ENCODE assay signal across 18 cellular contexts in the genomic region with DNA sequence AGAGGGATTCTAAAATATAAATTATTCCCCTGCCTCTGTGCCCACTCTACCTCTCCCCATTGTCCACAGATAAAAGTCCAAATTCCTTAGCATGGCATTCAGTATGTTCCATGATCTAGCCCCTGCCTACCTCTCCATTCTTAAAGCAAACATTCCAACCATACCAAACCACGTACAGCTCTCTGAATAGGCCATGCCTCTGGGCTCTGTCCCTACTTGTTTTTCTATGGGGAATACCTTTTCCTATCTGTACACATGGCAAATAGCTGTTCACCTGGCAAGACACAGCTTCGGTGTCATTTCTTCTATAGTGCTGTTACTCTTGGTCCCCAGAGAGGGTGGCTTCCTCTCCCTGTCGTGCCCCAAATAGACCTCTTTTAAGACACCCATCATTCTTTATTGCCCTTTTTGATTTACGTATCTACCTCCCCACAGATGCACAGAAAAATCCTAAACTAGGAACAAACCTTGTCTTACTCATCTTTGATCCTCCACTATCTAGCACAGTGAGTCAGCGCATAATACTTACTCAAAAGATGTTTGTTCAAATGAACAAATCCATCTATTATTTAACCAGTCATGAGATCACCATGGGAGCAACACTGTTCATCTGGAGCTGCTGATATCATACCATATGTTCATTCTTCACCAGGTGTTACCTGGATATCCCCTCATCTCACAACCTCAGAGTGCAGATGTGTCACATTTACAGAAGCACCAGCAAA.
DNase-seq lines count a peak whose midpoint lies in the region; ATAC-seq, FAIRE-seq and TF ChIP-seq lines count a peak whose summit lies in the region.
"Had no signal": no experiment of that assay in that cellular context is flagged by ENCODE, and none has a peak within 500 bp of the region (broad histone marks: within the 10 kb centered on the region; RNA-seq: fewer than 3 reads in every experiment).

No MANE protein-coding gene starts in this region.

- peaks cover 38% of the 10 kb centered on the region for H3K4me1 ChIP-seq in lower lobe of right lung
- H3K4me1 ChIP-seq: pancreas, uterus had no signal

- no peak for FAIRE-seq in bronchial epithelial cell (lab: Jason Lieb, UNC)
- FAIRE-seq: GM12892, pancreas had no signal

- H3K27ac ChIP-seq in lower lobe of right lung = peak overlapping the region; percentile 44
- H3K27ac ChIP-seq: colonic mucosa, esophagus muscularis mucosa, hepatocyte, pancreas, uterus had no signal

- peak; percentile 55 for DNase-seq in EH (ENCODE audit: low read depth)
- DNase-seq in M059J (ENCODE audit: low read depth) = peak; percentile 48
- DNase-seq in bronchial epithelial cell (ENCODE audit: low read depth) = peak; percentile 98
- no peak for DNase-seq in lower lobe of right lung
- DNase-seq in left cardiac atrium = no peak
- no peak for DNase-seq in stimulated activated CD4-positive, alpha-beta T cell treated with anti-CD3 and anti-CD28 coated beads, Interleukin-15, amount 100 ng/mL, for 24 hours
- DNase-seq in NOMO-1 treated with dmso at 0.1 percent for 144 hours (lab: John Stamatoyannopoulos, UW; ENCODE audit: unreplicated experiment) = no peak
- no peak for DNase-seq in GM10266 (ENCODE audit: extremely low spot score)
- DNase-seq: activated CD8-positive, alpha-beta T cell treated with anti-CD3 and anti-CD28 coated beads for 36 hours; amygdala; colonic mucosa; left colon; pancreas; uterus had no signal

- intact Hi-C loops in lower lobe of right lung (cut with DNase I) = loop anchor here (5.0 to 10.0 kb wide), 2 partner anchors 58 to 330 kb away; partner anchors contain the start of gene THSD4
- intact Hi-C loops in left cardiac atrium (cut with DNase I) = loop anchor here (5.0 to 10.0 kb wide), 4 partner anchors 210 to 470 kb away; partner anchors contain the start of gene THSD4 (in 1 of the 2)

- H3K4me3 ChIP-seq in bronchial epithelial cell (ENCODE audit: low read depth, low read length) (no peak overlapping the region), lower lobe of right lung (no peak overlapping the region)
- H3K4me3 ChIP-seq: colonic mucosa, esophagus muscularis mucosa, hepatocyte, pancreas, uterus had no signal

- ATAC-seq in lower lobe of right lung (peak; percentile 39 to 76), left cardiac atrium (no peak)
- ATAC-seq: activated CD8-positive, alpha-beta T cell treated with anti-CD3 and anti-CD28 coated beads for 36 hours; activated T-helper 17 cell treated with anti-CD3 and anti-CD28 coated beads, Interleukin-2, amount 50 U/mL, for 72 hours; left colon had no signal

- TF ChIP-seq CTCF in bronchial epithelial cell (IDR thresholded peaks at IDR 0.05; ENCODE audit: insufficient read depth, low read length, severe bottlenecking) = no peak
- TF ChIP-seq CTCF in lower lobe of right lung (IDR thresholded peaks at IDR 0.05) = no peak
- no peak for TF ChIP-seq CTCF in GM10266 (IDR thresholded peaks at IDR 0.05; ENCODE audit: control insufficient read depth, insufficient read depth, low read depth, missing control alignments)

- no peaks in the 10 kb centered on the region for H3K36me3 ChIP-seq in bronchial epithelial cell (ENCODE audit: control insufficient read depth, insufficient read depth, low read length)
- no peaks in the 10 kb centered on the region for H3K36me3 ChIP-seq in lower lobe of right lung
- H3K36me3 ChIP-seq: colonic mucosa, esophagus muscularis mucosa, pancreas, uterus had no signal

- no peaks in the 10 kb centered on the region for H3K9me3 ChIP-seq in lower lobe of right lung
- H3K9me3 ChIP-seq: colonic mucosa, esophagus muscularis mucosa, pancreas, uterus had no signal

- H3K27me3 ChIP-seq in bronchial epithelial cell (ENCODE audit: control insufficient read depth, insufficient read depth, low read length) = no peaks in the 10 kb centered on the region
- no peaks in the 10 kb centered on the region for H3K27me3 ChIP-seq in lower lobe of right lung (ENCODE audit: low read depth)
- H3K27me3 ChIP-seq: colonic mucosa, esophagus muscularis mucosa, hepatocyte, pancreas, uterus had no signal

Comparison
In these comparisons a context has a peak if more than half of its experiments do, and no peak if none do; other contexts are left out.
1. DNase-seq: peak in EH (single experiment), M059J (single experiment) and bronchial epithelial cell (single experiment); none in lower lobe of right lung (single experiment), left cardiac atrium (single experiment), stimulated activated CD4-positive, alpha-beta T cell treated with anti-CD3 and anti-CD28 coated beads, Interleukin-15, amount 100 ng/mL, for 24 hours (single experiment), NOMO-1 treated with dmso at 0.1 percent for 144 hours (single experiment) and GM10266 (single experiment).
2. ATAC-seq: peak in lower lobe of right lung (2 of 2); none in left cardiac atrium (0 of 2).